8 cellular contexts compared by ENCODE assay signal in the genomic region with DNA sequence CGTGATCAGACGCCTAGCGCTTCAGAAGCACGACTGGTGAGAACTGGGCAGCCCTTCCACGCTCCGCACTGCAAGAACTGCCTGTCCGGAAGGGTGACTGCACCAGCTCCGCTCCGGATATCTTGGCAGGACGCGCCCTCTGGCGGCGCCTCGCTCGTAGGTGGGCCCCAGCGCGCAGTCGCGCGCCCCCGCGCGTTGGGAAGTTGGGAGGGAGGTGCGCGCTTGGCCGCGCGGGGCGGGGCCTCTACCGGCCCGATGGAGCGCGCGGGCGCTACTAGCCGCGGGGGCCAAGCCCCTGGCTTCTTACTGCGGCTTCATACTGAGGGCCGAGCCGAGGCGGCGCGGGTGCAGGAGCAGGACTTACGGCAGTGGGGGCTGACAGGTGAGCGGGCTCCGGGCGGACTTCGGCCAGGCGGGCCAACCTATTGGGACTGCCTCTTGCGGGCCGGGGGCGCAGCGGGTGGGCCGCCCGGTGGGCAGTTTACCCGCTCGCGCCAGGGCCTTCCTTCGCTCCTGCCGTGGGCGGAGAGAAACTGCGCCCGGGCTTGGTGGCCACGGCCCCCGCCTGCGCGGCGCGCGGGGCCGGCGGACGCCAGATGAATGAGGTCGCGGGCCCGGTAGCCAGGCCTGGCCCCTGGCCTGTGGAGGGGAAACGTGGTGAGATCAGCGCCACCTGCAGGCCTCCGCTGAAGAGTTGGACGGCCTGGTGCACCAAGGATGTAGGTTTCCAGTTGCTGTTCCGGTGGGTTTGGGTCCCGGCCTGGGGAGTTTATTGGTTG. TPM values are rescaled to one million over a fixed set of nuclear protein-coding genes. Genes with fewer than 3 reads are reported as not detected.
DNase-seq lines count a peak whose midpoint lies in the region; ATAC-seq and TF ChIP-seq lines count a peak whose summit lies in the region.

A gene (plus strand): TSS at position 236 of the 779 bp plus-strand sequence. CDS start 20 bp downstream, at position 256.

- peak; percentile 87 for DNase-seq in COLO829 (ENCODE audit: low spot score)
- peak; percentile 95 for DNase-seq in GM20000 (ENCODE audit: low spot score)
- peak; percentile 97 for DNase-seq in HT-29 (ENCODE audit: low spot score)
- DNase-seq in NK-92 treated with Interleukin-12 subunit alpha and Interleukin-12 subunit beta, amount 100 ng/mL, for 24 hours (lab: John Stamatoyannopoulos, UW): peak; percentile 88
- DNase-seq in effector memory CD8-positive, alpha-beta T cell: peak; percentile 90 to 95 (median 94)
- DNase-seq in mesenchymal stem cell: peak; percentile 95
- DNase-seq in stimulated activated CD8-positive, alpha-beta memory T cell treated with anti-CD3 and anti-CD28 coated beads, Interleukin-12 subunit alpha, Interleukin-12 subunit beta, amount 100 ng/mL, for 4 hours (ENCODE audit: low read depth): peak; percentile 89

- no peaks in the 10 kb centered on the region for H3K9me3 ChIP-seq in mesenchymal stem cell (ENCODE audit: control insufficient read depth, low read length)

- peak within 1 kb of the TSS; percentile 79 to 84 for H3K27ac Mint-ChIP-seq in effector memory CD8-positive, alpha-beta T cell

- ATAC-seq in effector memory CD8-positive, alpha-beta T cell (replicated peaks): peak; percentile 89

- H3K36me3 ChIP-seq in mesenchymal stem cell (ENCODE audit: control insufficient read depth in 1 of 2, insufficient read depth in 2 of 2, low read depth in 1 of 2, low read length in 2 of 2): no peaks in the 10 kb centered on the region

- no peaks in the 10 kb centered on the region for H3K9me3 Mint-ChIP-seq in effector memory CD8-positive, alpha-beta T cell

- CTCF ChIA-PET in activated CD8-positive, alpha-beta memory T cell treated with anti-CD3 and anti-CD28 coated beads for 36 hours (lab: Charles Lee): interaction anchor here (0.6 to 3.4 kb wide), 16 partner anchors 10 to 201 kb away, joined by 3 to 26 read pairs (median 4); a partner anchor contains a TSS

- no peak within 1 kb of the TSS for H2BK5ac ChIP-seq in mesenchymal stem cell (ENCODE audit: low read depth, low read length, poor library complexity, severe bottlenecking)

- no peaks in the 10 kb centered on the region for H3K79me1 ChIP-seq in mesenchymal stem cell (replicated peaks; ENCODE audit: low read length, poor library complexity, severe bottlenecking)

- H4K8ac ChIP-seq in mesenchymal stem cell (ENCODE audit: low read length): peak within 1 kb of the TSS; percentile 88

- POLR2A ChIA-PET in activated CD8-positive, alpha-beta memory T cell treated with anti-CD3 and anti-CD28 coated beads for 36 hours (lab: Charles Lee): interaction anchor here (1.3 to 2.4 kb wide), 3 partner anchors 69 to 158 kb away, joined by 3 to 17 read pairs (median 14); no protein-coding TSS in a partner anchor

- peak within 1 kb of the TSS; percentile 27 for H2BK120ac ChIP-seq in mesenchymal stem cell (ENCODE audit: low read depth, low read length)

- no peak within 1 kb of the TSS for H2BK12ac ChIP-seq in mesenchymal stem cell (ENCODE audit: low read length in 2 of 2)

- H3K4me1 Mint-ChIP-seq in effector memory CD8-positive, alpha-beta T cell (ENCODE audit: low read depth in 2 of 2): peaks cover 25 to 39% of the 10 kb centered on the region in 2 donors

- H3K27me3 ChIP-seq in mesenchymal stem cell (ENCODE audit: control insufficient read depth in 1 of 2, insufficient read depth in 1 of 2, low read length in 2 of 2): no peaks in the 10 kb centered on the region

- H3K27me3 Mint-ChIP-seq in effector memory CD8-positive, alpha-beta T cell: peaks cover 0 to 9% of the 10 kb centered on the region in 2 donors

- peak within 1 kb of the TSS; percentile 89 for H3K9ac ChIP-seq in mesenchymal stem cell (ENCODE audit: low read length)

- H3K4me1 ChIP-seq in mesenchymal stem cell (ENCODE audit: control insufficient read depth, insufficient read depth, low read depth, low read length): no peaks in the 10 kb centered on the region

- H2BK15ac ChIP-seq in mesenchymal stem cell (ENCODE audit: low read depth, poor library complexity, severe bottlenecking): no peak within 1 kb of the TSS

- H2AFZ ChIP-seq in mesenchymal stem cell (ENCODE audit: low read depth, low read length): peak within 1 kb of the TSS; percentile 98

- peak within 1 kb of the TSS; percentile 84 to 94 for H3K4me3 Mint-ChIP-seq in effector memory CD8-positive, alpha-beta T cell

- H3K4ac ChIP-seq in mesenchymal stem cell (ENCODE audit: low read depth in 1 of 2, low read length in 2 of 2): peak within 1 kb of the TSS; percentile 48 to 94

- H3K4me3 ChIP-seq in mesenchymal stem cell (ENCODE audit: insufficient read depth in 1 of 2, low read depth in 1 of 2, low read length in 2 of 2): peak within 1 kb of the TSS; percentile 89 to 94

- no peak within 1 kb of the TSS for H3K23ac ChIP-seq in mesenchymal stem cell (ENCODE audit: low read length in 2 of 2)

- peak within 1 kb of the TSS in 1 of 2 experiments; percentile 94 for H3K18ac ChIP-seq in mesenchymal stem cell (ENCODE audit: low read depth in 1 of 2, low read length in 2 of 2)

- peaks cover 5% of the 10 kb centered on the region for H3K36me3 Mint-ChIP-seq in effector memory CD8-positive, alpha-beta T cell (ENCODE audit: insufficient read depth)

- peak within 1 kb of the TSS in 1 of 2 experiments; percentile 86 for H3K14ac ChIP-seq in mesenchymal stem cell (ENCODE audit: low read length in 2 of 2)

- H2AK5ac ChIP-seq in mesenchymal stem cell (ENCODE audit: low read length, severe bottlenecking): no peak within 1 kb of the TSS

- TF ChIP-seq CTCF in GM20000 (IDR thresholded peaks at IDR 0.05; ENCODE audit: extremely low read depth, missing control alignments): peak; percentile 90

- H3K27ac ChIP-seq in mesenchymal stem cell (ENCODE audit: low read length, poor library complexity, severe bottlenecking): peak within 1 kb of the TSS; percentile 31

- 0% methylated on average over 74 of the region's 82 CpGs for WGBS in mesenchymal stem cell

- no peak within 1 kb of the TSS for H4K91ac ChIP-seq in mesenchymal stem cell (ENCODE audit: low read length)

- peak within 1 kb of the TSS; percentile 68 for H3K4me2 ChIP-seq in mesenchymal stem cell (ENCODE audit: low read length, poor library complexity, severe bottlenecking)

RNA-seq across cellular contexts. Expression of the gene that starts here (rescaled TPM):
- total RNA-seq in HT-29 (2014; rRNA removed; shearing (Covaris generic)): 17.6 and 19.8 TPM in 2 replicates
- total RNA-seq in activated CD8-positive, alpha-beta memory T cell treated with anti-CD3 and anti-CD28 coated beads for 36 hours: 10 to 100 TPM; 67.9 to 69.6 TPM
- 15.6 TPM for polyA plus RNA-seq in mesenchymal stem cell (2013, experiment 1 of 2)
- polyA plus RNA-seq in mesenchymal stem cell (2013, experiment 2 of 2): 15.9 TPM

Comparison
In these comparisons a context has a peak if more than half of its experiments do, and no peak if none do; other contexts are left out.
1. Peak in every context shown above with its lines: DNase-seq, ATAC-seq, H3K4me3 ChIP-seq and H3K27ac ChIP-seq.